ENCODE assay signal across 8 cellular contexts in genomic region chr1:233025156-233025555, GRCh38.
DNase-seq lines count a peak whose midpoint lies in the region; ATAC-seq and TF ChIP-seq lines count a peak whose summit lies in the region.

No MANE protein-coding gene starts in this region.

- H3K27ac ChIP-seq in HCT116 (ENCODE audit: low read depth, low read length) = no peak overlapping the region

- no peaks in the 10 kb centered on the region for H3K27me3 ChIP-seq in HCT116 (ENCODE audit: insufficient read depth, low read length)

- H2AFZ ChIP-seq in HCT116 (ENCODE audit: low read depth, low read length, poor library complexity, severe bottlenecking) = no peak overlapping the region

- H3K4me3 Mint-ChIP-seq in effector memory CD8-positive, alpha-beta T cell = no peak overlapping the region

- H3K9me2 ChIP-seq in HCT116 (ENCODE audit: insufficient read depth) = no peaks in the 10 kb centered on the region

- no peak overlapping the region for H3K4me2 ChIP-seq in HCT116 (ENCODE audit: low read length)

- no peaks in the 10 kb centered on the region for H3K9me3 ChIP-seq in HCT116 (ENCODE audit: control insufficient read depth in 1 of 2, insufficient read depth in 1 of 2, low read depth in 1 of 2, low read length in 2 of 2)

- intact Hi-C loops in HCT116 (cut with micrococcal nuclease) = loop anchor here (2.0 kb wide), 1 partner anchor 390 kb away; no protein-coding TSS in a partner anchor

- no TSS peak for BruUV-seq in HCT116 (replicated peaks; lab: Mats Ljungman, UMichigan)

- DNase-seq in Ammon's horn (ENCODE audit: low spot score) = peak; percentile 44
- no peak for DNase-seq in HCT116 (ENCODE audit: low read depth, low spot score)
- DNase-seq in RPMI7951 (ENCODE audit: low read depth) = peak; percentile 62
- DNase-seq in fibroblast of mammary gland (ENCODE audit: low read depth) = peak; percentile 12
- peak; percentile 25 for DNase-seq in renal cortical epithelial cell (ENCODE audit: low read depth)
- DNase-seq in effector memory CD8-positive, alpha-beta T cell = no peak

- no peaks in the 10 kb centered on the region for H3K9me3 Mint-ChIP-seq in effector memory CD8-positive, alpha-beta T cell

- CTCF ChIA-PET in HCT116 (lab: Charles Lee) = interaction anchor here (1.2 kb wide), 1 partner anchor 391 kb away, joined by 3 read pairs; no protein-coding TSS in a partner anchor

- peaks cover 6% of the 10 kb centered on the region for H3K36me3 Mint-ChIP-seq in effector memory CD8-positive, alpha-beta T cell (ENCODE audit: insufficient read depth)

- H3K4me3 ChIP-seq in HCT116 (replicated peaks in 1 of 2; ENCODE audit: low read depth in 1 of 2, low read length in 2 of 2) (no peak overlapping the region), fibroblast of mammary gland (ENCODE audit: control insufficient read depth, low read depth, low read length) (no peak overlapping the region)

- no peaks in the 10 kb centered on the region for H4K20me1 ChIP-seq in HCT116 (ENCODE audit: insufficient read depth)

- no peak overlapping the region for H3K9ac ChIP-seq in HCT116 (ENCODE audit: low read length)

- RAD21 ChIA-PET in HCT116 (lab: Charles Lee; ENCODE audit: low non-redundant PET in 1 of 2, low total read pairs in 2 of 2, uncharacterized antibody in 2 of 2, unreplicated experiment in 2 of 2) = interaction anchor here in 1 of 2 experiments (0.6 kb wide), 1 partner anchor 852 kb away, joined by 4 read pairs; no protein-coding TSS in a partner anchor

- H3K36me3 ChIP-seq in HCT116 (ENCODE audit: control insufficient read depth in 1 of 2, insufficient read depth in 2 of 2, low read length in 2 of 2) = no peaks in the 10 kb centered on the region

- TF ChIP-seq RAD21 in HCT116 (IDR thresholded peaks at IDR 0.05; ENCODE audit: low read depth) = peak; percentile 60

- peaks cover 0 to 12% of the 10 kb centered on the region in 2 donors for H3K4me1 Mint-ChIP-seq in effector memory CD8-positive, alpha-beta T cell (ENCODE audit: low read depth in 2 of 2)

- no peaks in the 10 kb centered on the region for H3K79me2 ChIP-seq in HCT116 (ENCODE audit: insufficient read depth, low read length)

- ATAC-seq in HCT116 (peak; percentile 63), HG03025 (IDR thresholded peaks at IDR 0.05; ENCODE audit: low FRiP score, unreplicated experiment) (no peak), HG02870 (IDR thresholded peaks at IDR 0.05; ENCODE audit: unreplicated experiment) (no peak)
- no peak for ATAC-seq in effector memory CD8-positive, alpha-beta T cell (replicated peaks)

- H3K27me3 Mint-ChIP-seq in effector memory CD8-positive, alpha-beta T cell = no peaks in the 10 kb centered on the region

- TF ChIP-seq POLR2A in HCT116 (IDR thresholded peaks at IDR 0.05; ENCODE audit: borderline replicate concordance, extremely low read depth, insufficient read depth, insufficient read length) = no peak

- TF ChIP-seq CTCF in HCT116 (IDR thresholded peaks at IDR 0.05 in 2 of 3, conservative IDR thresholded peaks at IDR 0.05 in 1 of 3; ENCODE audit: borderline replicate concordance in 1 of 3, insufficient read depth in 1 of 3, low read depth in 2 of 3, low read length in 2 of 3) = peak; percentile 28 to 46 (median 44); a peak in 5 of 6 replicates
- peak; percentile 34 for TF ChIP-seq CTCF in fibroblast of mammary gland (conservative IDR thresholded peaks at IDR 0.05; ENCODE audit: control insufficient read depth, insufficient read depth, low read depth, low read length)

- peaks cover 0 to 3% of the 10 kb centered on the region in 2 experiments; a peak in 1 of 4 replicates for H3K4me1 ChIP-seq in HCT116 (ENCODE audit: control insufficient read depth in 1 of 2, insufficient read depth in 2 of 2, low read length in 2 of 2)

- no peak overlapping the region for H3K27ac Mint-ChIP-seq in effector memory CD8-positive, alpha-beta T cell

- POLR2A ChIA-PET in HCT116 (lab: Charles Lee) = no interaction called here

TF ChIP-seq in HCT116, 20 proteins besides CTCF, POLR2A, EP300 and RAD21:
- no peak for TF ChIP-seq SIN3A (IDR thresholded peaks at IDR 0.05; ENCODE audit: low read depth)
- TF ChIP-seq CEBPB (IDR thresholded peaks at IDR 0.05; ENCODE audit: low read depth) = no peak
- no peak for TF ChIP-seq TCF7L2 (IDR thresholded peaks at IDR 0.05; ENCODE audit: borderline replicate concordance, extremely low read depth, insufficient read depth, insufficient read length)
- no peak for TF ChIP-seq SP1 (IDR thresholded peaks at IDR 0.05; ENCODE audit: low read depth)
- no peak for TF ChIP-seq EGR1 (IDR thresholded peaks at IDR 0.05; ENCODE audit: low read depth)

Comparison
In these comparisons a context has a peak if more than half of its experiments do, and no peak if none do; other contexts are left out.
1. DNase-seq: peak in Ammon's horn (single experiment), RPMI7951 (single experiment), fibroblast of mammary gland (single experiment) and renal cortical epithelial cell (single experiment); none in HCT116 (single experiment) and effector memory CD8-positive, alpha-beta T cell (0 of 3).